ENCODE assay signal across 11 cellular contexts in genomic region chr3:127768346-127769008, GRCh38. TPM values are rescaled to one million over a fixed set of nuclear protein-coding genes. Genes with fewer than 3 reads are reported as not detected.
DNase-seq lines count a peak whose midpoint lies in the region; ATAC-seq and TF ChIP-seq lines count a peak whose summit lies in the region.
"Had no signal": no experiment of that assay in that cellular context is flagged by ENCODE, and none has a peak within 500 bp of the region (broad histone marks: within the 10 kb centered on the region; RNA-seq: fewer than 3 reads in every experiment).

No MANE protein-coding gene starts in this region.

- H3K27me3 ChIP-seq in breast epithelium = no peaks in the 10 kb centered on the region
- H3K27me3 ChIP-seq in aorta (ENCODE audit: control insufficient read depth in 1 of 2, insufficient read depth in 2 of 2, low read length in 1 of 2) = no peaks in the 10 kb centered on the region
- H3K27me3 ChIP-seq: BLaER1 had no signal

- H3K27me3 Mint-ChIP-seq in MCF 10A (ENCODE audit: insufficient read depth, unreplicated experiment) = no peaks in the 10 kb centered on the region

- no peaks in the 10 kb centered on the region for H3K36me3 Mint-ChIP-seq in MCF 10A (ENCODE audit: insufficient read depth, unreplicated experiment)

- H3K36me3 ChIP-seq in breast epithelium (no peaks in the 10 kb centered on the region), aorta (ENCODE audit: control insufficient read depth in 1 of 2, insufficient read depth in 2 of 2, low read length in 1 of 2) (no peaks in the 10 kb centered on the region)
- H3K36me3 ChIP-seq: BLaER1 had no signal

- H3K27ac ChIP-seq in breast epithelium = peak overlapping the region in 1 of 2 donors; percentile 62
- peak overlapping the region in 1 of 2 donors; percentile 65 for H3K27ac ChIP-seq in aorta (ENCODE audit: low read depth in 1 of 2, low read length in 2 of 2)
- H3K27ac ChIP-seq: BLaER1 had no signal

- no peak for TF ChIP-seq CTCF in MCF 10A (IDR thresholded peaks at IDR 0.05; ENCODE audit: unreplicated experiment)
- TF ChIP-seq CTCF in breast epithelium (IDR thresholded peaks at IDR 0.05) = no peak

- peak overlapping the region; percentile 71 for H3K27ac Mint-ChIP-seq in MCF 10A (ENCODE audit: low read depth, unreplicated experiment)

- intact Hi-C loops in MCF 10A (cut with micrococcal nuclease) (loop anchor here (1.0 to 5.0 kb wide), 3 partner anchors 20 to 49 kb away; no protein-coding TSS in a partner anchor), breast epithelium (cut with DNase I; ENCODE audit: low total_unique reads) (no loop called here), aorta (cut with DNase I) (loop anchor here in 1 of 2 donors (5.0 to 10.0 kb wide), 2 partner anchors 54 to 186 kb away; partner anchors contain the start of gene MGLL)

- TF ChIP-seq POLR2A in breast epithelium (IDR thresholded peaks at IDR 0.05) = no peak

- POLR2A ChIA-PET in MCF 10A (lab: Yijun Ruan, JAX) = interaction anchor here (0.5 to 1.6 kb wide), 15 partner anchors 11 to 90 kb away, joined by 3 to 8 read pairs (median 3); partner anchors contain the start of gene MGLL
- POLR2A ChIA-PET in HEK293T (lab: Yijun Ruan, JAX) = no interaction called here

- 51 to 52% methylated on average over 4 of the region's 4 CpGs for WGBS in aorta, 2 donors

- H3K4me3 ChIP-seq in breast epithelium (no peak overlapping the region), aorta (ENCODE audit: low read length in 2 of 2) (no peak overlapping the region)
- H3K4me3 ChIP-seq: BLaER1 had no signal

- peak; percentile 81 for ATAC-seq in aorta (ENCODE audit: low FRiP score)
- no peak for ATAC-seq in GM19324 (IDR thresholded peaks at IDR 0.05; ENCODE audit: low FRiP score, unreplicated experiment)

- DNase-seq in MCF 10A (ENCODE audit: unreplicated experiment) = peak; percentile 89
- DNase-seq in breast epithelium (ENCODE audit: low spot score in 2 of 2) = no peak
- peak; percentile 84 for DNase-seq in amniotic stem cell (lab: John Stamatoyannopoulos, UW)
- peak; percentile 96 for DNase-seq in iris pigment epithelial cell (ENCODE audit: low read depth)
- DNase-seq in aorta = peak; percentile 76 to 77
- no peak for DNase-seq in HEK293T (ENCODE audit: extremely low spot score)
- no peak for DNase-seq in pons (ENCODE audit: low spot score)
- DNase-seq: Karpas-422; stimulated activated naive CD4-positive, alpha-beta T cell treated with Interleukin-2 at 50 U/mL for 16 hours had no signal

- H3K9me3 ChIP-seq in breast epithelium = peaks cover 15 to 18% of the 10 kb centered on the region in 2 donors
- H3K9me3 ChIP-seq in aorta (ENCODE audit: control insufficient read depth, low read length) = no peaks in the 10 kb centered on the region

- no peaks in the 10 kb centered on the region for H3K4me1 ChIP-seq in breast epithelium
- H3K4me1 ChIP-seq in aorta (ENCODE audit: control insufficient read depth in 1 of 2, insufficient read depth in 2 of 2, low read length in 2 of 2) = no peaks in the 10 kb centered on the region

- H3K9me3 Mint-ChIP-seq in MCF 10A (ENCODE audit: unreplicated experiment) = no peaks in the 10 kb centered on the region

- CTCF ChIA-PET in MCF 10A (lab: Yijun Ruan, JAX) = interaction anchor here (0.6 to 1.5 kb wide), 7 partner anchors 9 to 194 kb away, joined by 3 to 4 read pairs (median 3); no protein-coding TSS in a partner anchor
- CTCF ChIA-PET in HEK293T (lab: Yijun Ruan, JAX) = no interaction called here

- H3K4me3 Mint-ChIP-seq in MCF 10A (ENCODE audit: unreplicated experiment) = peak overlapping the region; percentile 4

- H3K4me1 Mint-ChIP-seq in MCF 10A (ENCODE audit: insufficient read depth, unreplicated experiment) = peaks cover 25% of the 10 kb centered on the region

- BruUV-seq in MCF 10A (replicated peaks; lab: Mats Ljungman, UMichigan) = TSS peak; percentile 44

TF ChIP-seq in HEK293T, 16 proteins besides CTCF, POLR2A, EP300 and RAD21:
- TF ChIP-seq LEF1 (IDR thresholded peaks at IDR 0.05; ENCODE audit: borderline replicate concordance) (no peak), FOXA1 (IDR thresholded peaks at IDR 0.05) (no peak), TARDBP (IDR thresholded peaks at IDR 0.05) (no peak), SUZ12 (IDR thresholded peaks at IDR 0.05) (no peak), ZNF384 (IDR thresholded peaks at IDR 0.05) (no peak)

RNA-seq across cellular contexts. Expression of gene MGLL, which starts 53.8 kb away (rescaled TPM):
- total RNA-seq in MCF 10A (2022) = 12.6 and 25.3 TPM in 2 replicates
- total RNA-seq in breast epithelium = 10 to 100 TPM; 25.8 to 79.5 (median 30.2) TPM
- total RNA-seq in aorta = 10 to 100 TPM; 72.6 to 85.3 TPM
- 10 to 100 TPM; 18.3 to 28.7 TPM for polyA plus RNA-seq in aorta

Comparison
In these comparisons a context has a peak if more than half of its experiments do, and no peak if none do; other contexts are left out.
1. DNase-seq: peak in MCF 10A (single experiment), amniotic stem cell (single experiment), iris pigment epithelial cell (single experiment) and aorta (2 of 2); none in breast epithelium (0 of 2), HEK293T (single experiment) and pons (single experiment).